ENCODE assay signal across 10 cellular contexts in genomic region chr12:125340791-125341190, GRCh38.
DNase-seq lines count a peak whose midpoint lies in the region; ATAC-seq and TF ChIP-seq lines count a peak whose summit lies in the region.
"Had no signal": no experiment of that assay in that cellular context is flagged by ENCODE, and none has a peak within 500 bp of the region (broad histone marks: within the 10 kb centered on the region; RNA-seq: fewer than 3 reads in every experiment).

No MANE protein-coding gene starts in this region.

- no peak overlapping the region for H3K4me2 ChIP-seq in neural progenitor cell

- peaks cover 6% of the 10 kb centered on the region for H3K27me3 Mint-ChIP-seq in neural progenitor cell (ENCODE audit: insufficient read depth, low read depth)

- H3K4me1 ChIP-seq in lung (ENCODE audit: control insufficient read depth in 2 of 2, insufficient read depth in 2 of 2, low read length in 2 of 2) (peaks cover 0 to 2% of the 10 kb centered on the region in 2 donors), neural progenitor cell (no peaks in the 10 kb centered on the region)

- H3K27ac ChIP-seq in lung (ENCODE audit: low read depth in 1 of 2, low read length in 1 of 2) (no peak overlapping the region), neural progenitor cell (no peak overlapping the region)

- no peaks in the 10 kb centered on the region for H3K36me3 Mint-ChIP-seq in neural progenitor cell

- H3F3A ChIP-seq in neural progenitor cell (ENCODE audit: low read depth), result no peaks in the 10 kb centered on the region

- no peaks in the 10 kb centered on the region for H3K79me2 ChIP-seq in neural progenitor cell (ENCODE audit: low read depth)

- TF ChIP-seq CTCF in AG09309 (IDR thresholded peaks at IDR 0.05; ENCODE audit: control insufficient read depth, insufficient read depth, low read depth, low read length, missing control alignments), result no peak
- no peak for TF ChIP-seq CTCF in lung (IDR thresholded peaks at IDR 0.05; ENCODE audit: control extremely low read depth, extremely low read depth)
- TF ChIP-seq CTCF in neural progenitor cell (IDR thresholded peaks at IDR 0.05), result no peak

- no peak overlapping the region for H3K27ac Mint-ChIP-seq in neural progenitor cell

- peaks cover 3% of the 10 kb centered on the region for H3K27me3 ChIP-seq in lung (ENCODE audit: control insufficient read depth, insufficient read depth)
- no peaks in the 10 kb centered on the region for H3K27me3 ChIP-seq in neural progenitor cell

- ATAC-seq in lung (ENCODE audit: insufficient read depth, low FRiP score), result peak; percentile 66
- no peak for ATAC-seq in GM19467 (IDR thresholded peaks at IDR 0.05; ENCODE audit: unreplicated experiment)

- H3K9me3 Mint-ChIP-seq in neural progenitor cell, result no peaks in the 10 kb centered on the region

- no peak overlapping the region for H3K9ac ChIP-seq in neural progenitor cell

- H2AFZ ChIP-seq in neural progenitor cell (replicated peaks), result no peak overlapping the region

- H3K4me3 ChIP-seq in AG09309 (ENCODE audit: control insufficient read depth, low read depth, low read length) (no peak overlapping the region), lung (no peak overlapping the region), neural progenitor cell (no peak overlapping the region)

- H3K4me1 Mint-ChIP-seq in neural progenitor cell, result peaks cover 2% of the 10 kb centered on the region

- H3K4me3 Mint-ChIP-seq in neural progenitor cell, result no peak overlapping the region

- H3K9me3 ChIP-seq in lung (ENCODE audit: control insufficient read depth in 2 of 2, insufficient read depth in 1 of 2, low read length in 1 of 2) (peaks cover 0 to 4% of the 10 kb centered on the region in 2 donors), neural progenitor cell (ENCODE audit: low read depth) (no peaks in the 10 kb centered on the region)

- no peaks in the 10 kb centered on the region for H4K20me1 ChIP-seq in neural progenitor cell (ENCODE audit: low read depth)

- WGBS in lung, 2 donors, result 32 to 56% methylated on average over 5 of the region's 5 CpGs

- peak; percentile 57 for DNase-seq in AG09309 (ENCODE audit: low read depth)
- peak; percentile 66 for DNase-seq in NCI-H2196 treated with DMSO at 0.1 percent for 48 hours (lab: John Stamatoyannopoulos, UW; ENCODE audit: unreplicated experiment)
- DNase-seq in dermis microvascular lymphatic vessel endothelial cell (ENCODE audit: low read depth in 2 of 2), result peak; percentile 11 to 52
- DNase-seq in lung (ENCODE audit: low spot score), result no peak
- DNase-seq in NCI-H1436 (lab: John Stamatoyannopoulos, UW), result no peak
- DNase-seq in neural progenitor cell (ENCODE audit: low spot score), result no peak
- no peak for DNase-seq in NCI-H1436 treated with DMSO at 0.1 percent for 48 hours (lab: John Stamatoyannopoulos, UW)
- DNase-seq: activated naive CD4-positive, alpha-beta T cell treated with Interleukin-2 at 50 U/mL for 16 hours; stimulated activated CD4-positive, alpha-beta T cell treated with anti-CD3 and anti-CD28 coated beads, Interleukin-2, amount 100 ng/mL, for 48 hours had no signal

- H3K36me3 ChIP-seq in lung (ENCODE audit: control insufficient read depth in 2 of 2, insufficient read depth in 2 of 2, low read length in 2 of 2), result no peaks in the 10 kb centered on the region
- H3K36me3 ChIP-seq in neural progenitor cell, result no peaks in the 10 kb centered on the region

Comparison
In these comparisons a context has a peak if more than half of its experiments do, and no peak if none do; other contexts are left out.
1. DNase-seq: peak in AG09309 (single experiment), NCI-H2196 treated with DMSO at 0.1 percent for 48 hours (single experiment) and dermis microvascular lymphatic vessel endothelial cell (2 of 2); none in lung (single experiment), NCI-H1436 (single experiment), neural progenitor cell (single experiment) and NCI-H1436 treated with DMSO at 0.1 percent for 48 hours (single experiment).